ENCODE assay signal across 14 cellular contexts in genomic region chr18:70295192-70295522, GRCh38.
"Had no signal": no experiment of that assay in that cellular context is flagged by ENCODE, and none has a peak within 500 bp of the region (broad histone marks: within the 10 kb centered on the region; RNA-seq: fewer than 3 reads in every experiment).

No MANE protein-coding gene starts in this region.

- ATAC-seq: activated T-cell treated with anti-CD3 and anti-CD28 coated beads, Interleukin-2, amount 50 U/mL, for 72 hours; effector memory CD8-positive, alpha-beta T cell; foreskin keratinocyte; stimulated activated naive B cell treated with anti-CD40 and anti-IgM and Interleukin-4, amounts not matched to agents 10 μg/mL and 1 μg/mL and 100 μg/mL, for 72 hours had no signal

- DNase-seq: activated CD4-positive, alpha-beta T cell treated with anti-CD3 and anti-CD28 coated beads for 1 hour; activated gamma-delta T cell; activated T-cell treated with anti-CD3 and anti-CD28 coated beads, Interleukin-2, amount 50 U/mL, for 72 hours; effector memory CD8-positive, alpha-beta T cell; foreskin keratinocyte; glutamatergic neuron; hippocampal formation; islet precursor cell; nephron progenitor cell; occipital lobe; stimulated activated naive B cell treated with anti-CD40 and anti-IgM and Interleukin-4, amounts not matched to agents 10 μg/mL and 1 μg/mL and 100 μg/mL, for 72 hours; T-helper 2 cell had no signal

- H3K27ac ChIP-seq: foreskin keratinocyte, VCaP had no signal

- H3K4me3 ChIP-seq: right atrium auricular region had no signal

- H3K27me3 ChIP-seq: foreskin keratinocyte, right atrium auricular region had no signal

- H3K9me3 ChIP-seq: right atrium auricular region had no signal

- H3K36me3 ChIP-seq: right atrium auricular region had no signal
